Comparison of ENCODE assay signal across 1 cellular context in genomic region chr13:31162151-31163008, GRCh38.
A peak's percentile ranks its signal among the peaks of the same experiment; 100 is the strongest.
TF ChIP-seq lines count a peak whose summit lies in the region.

No MANE protein-coding gene starts in this region.

TF ChIP-seq in K562, 482 proteins besides CTCF, POLR2A, EP300 and RAD21 (continued from another document and continues in another):
- TF ChIP-seq C11orf30 (IDR thresholded peaks at IDR 0.05; ENCODE audit: low read depth) = peak; percentile 60
- TF ChIP-seq ZNF143 (CRISPR knock-in tag; IDR thresholded peaks at IDR 0.05) = peak; percentile 93
- TF ChIP-seq HMG20A (CRISPR knock-in tag; conservative IDR thresholded peaks at IDR 0.05) = no peak
- no peak for TF ChIP-seq CEBPB (tag; IDR thresholded peaks at IDR 0.05)
- no peak for TF ChIP-seq ELF2 (CRISPR knock-in tag; IDR thresholded peaks at IDR 0.05)
- TF ChIP-seq MITF (IDR thresholded peaks at IDR 0.05) = no peak
- no peak for TF ChIP-seq SREBF2 (CRISPR knock-in tag; IDR thresholded peaks at IDR 0.05)
- TF ChIP-seq ZBTB7A (IDR thresholded peaks at IDR 0.05; ENCODE audit: borderline replicate concordance, control insufficient read depth, low read depth, low read length) = no peak
- TF ChIP-seq THAP12 (CRISPR knock-in tag; IDR thresholded peaks at IDR 0.05) = no peak
- no peak for TF ChIP-seq ZNF121 (CRISPR knock-in tag; conservative IDR thresholded peaks at IDR 0.05)
- no peak for TF ChIP-seq HNRNPL (IDR thresholded peaks at IDR 0.05; ENCODE audit: low read depth, low read length)
- TF ChIP-seq GABPB1 (CRISPR knock-in tag; IDR thresholded peaks at IDR 0.05) = no peak
- TF ChIP-seq RHOXF2B (CRISPR knock-in tag; conservative IDR thresholded peaks at IDR 0.05) = no peak
- no peak for TF ChIP-seq FUS (optimal IDR thresholded peaks at IDR 0.05; ENCODE audit: low read depth, low read length)
- TF ChIP-seq TEAD1 (CRISPR knock-in tag; IDR thresholded peaks at IDR 0.05) = peak in 1 of 2 experiments; percentile 18; a peak in 1 of 4 replicates
- TF ChIP-seq GTF2A2 (tag; IDR thresholded peaks at IDR 0.05) = no peak
- TF ChIP-seq FOXA1 (IDR thresholded peaks at IDR 0.05; ENCODE audit: borderline replicate concordance) = no peak
- no peak for TF ChIP-seq MEIS2 (IDR thresholded peaks at IDR 0.05; ENCODE audit: partially characterized antibody)
- TF ChIP-seq ELF4 (CRISPR knock-in tag; IDR thresholded peaks at IDR 0.05) = no peak
- no peak for TF ChIP-seq PHF20 (IDR thresholded peaks at IDR 0.05; ENCODE audit: partially characterized antibody)
- no peak for TF ChIP-seq ZNF253 (CRISPR knock-in tag; conservative IDR thresholded peaks at IDR 0.05)
- TF ChIP-seq ZNF347 (CRISPR knock-in tag; IDR thresholded peaks at IDR 0.05; ENCODE audit: low read depth) = no peak
- peak in 1 of 2 experiments; percentile 45; a peak in 1 of 4 replicates for TF ChIP-seq ZNF639 (CRISPR knock-in tag; conservative IDR thresholded peaks at IDR 0.05 in 1 of 2, IDR thresholded peaks at IDR 0.05 in 1 of 2)
- TF ChIP-seq KAT8 (IDR thresholded peaks at IDR 0.05; ENCODE audit: low read depth) = no peak
- no peak for TF ChIP-seq PHTF2 (CRISPR knock-in tag; IDR thresholded peaks at IDR 0.05)
- no peak for TF ChIP-seq THRB (CRISPR knock-in tag; conservative IDR thresholded peaks at IDR 0.05)
- no peak for TF ChIP-seq TSHZ1 (CRISPR knock-in tag; IDR thresholded peaks at IDR 0.05)
- no peak for TF ChIP-seq FOXP4 (CRISPR knock-in tag; IDR thresholded peaks at IDR 0.05; ENCODE audit: borderline replicate concordance)
- TF ChIP-seq TAF9B (IDR thresholded peaks at IDR 0.05; ENCODE audit: partially characterized antibody) = no peak
- no peak for TF ChIP-seq PTTG1 (tag; IDR thresholded peaks at IDR 0.05; ENCODE audit: low read depth)
- no peak for TF ChIP-seq GATAD2B (IDR thresholded peaks at IDR 0.05; ENCODE audit: borderline replicate concordance)
- no peak for TF ChIP-seq BRD9 (IDR thresholded peaks at IDR 0.05; ENCODE audit: low read depth, partially characterized antibody)
- TF ChIP-seq ZNF445 (CRISPR knock-in tag; IDR thresholded peaks at IDR 0.05; ENCODE audit: low read depth) = no peak
- TF ChIP-seq ZNF407 (IDR thresholded peaks at IDR 0.05; ENCODE audit: low read depth) = no peak
- no peak for TF ChIP-seq PRMT5 (CRISPR knock-in tag; IDR thresholded peaks at IDR 0.05)
- TF ChIP-seq ZNF644 (tag; IDR thresholded peaks at IDR 0.05; ENCODE audit: low read depth) = peak; percentile 85
- TF ChIP-seq PTBP1 (IDR thresholded peaks at IDR 0.05; ENCODE audit: low read depth, low read length) = no peak
- no peak for TF ChIP-seq ZNF561 (CRISPR knock-in tag; conservative IDR thresholded peaks at IDR 0.05)
- no peak for TF ChIP-seq CBX8 (IDR thresholded peaks at IDR 0.05; ENCODE audit: borderline replicate concordance, extremely low read depth, low read depth, low read length, poor library complexity, severe bottlenecking)
- TF ChIP-seq JUNB (CRISPR knock-in tag; conservative IDR thresholded peaks at IDR 0.05) = no peak
- TF ChIP-seq SETDB1 (IDR thresholded peaks at IDR 0.05; ENCODE audit: low read length) = no peak
- peak; percentile 70 to 86; a peak in 2 of 4 replicates for TF ChIP-seq SIN3A (IDR thresholded peaks at IDR 0.05; ENCODE audit: borderline replicate concordance in 2 of 2, control insufficient read depth in 1 of 2, low read depth in 2 of 2, low read length in 2 of 2)
- TF ChIP-seq ZEB2 (IDR thresholded peaks at IDR 0.05) = no peak
- no peak for TF ChIP-seq RFX1 (IDR thresholded peaks at IDR 0.05)
- TF ChIP-seq ERF (CRISPR knock-in tag; IDR thresholded peaks at IDR 0.05) = no peak
- no peak for TF ChIP-seq CBFB (CRISPR knock-in tag; IDR thresholded peaks at IDR 0.05)
- TF ChIP-seq PML (IDR thresholded peaks at IDR 0.05; ENCODE audit: low read length) = no peak
- TF ChIP-seq MCM7 (IDR thresholded peaks at IDR 0.05) = no peak
